ENCODE assay signal across 20 cellular contexts in the genomic region with DNA sequence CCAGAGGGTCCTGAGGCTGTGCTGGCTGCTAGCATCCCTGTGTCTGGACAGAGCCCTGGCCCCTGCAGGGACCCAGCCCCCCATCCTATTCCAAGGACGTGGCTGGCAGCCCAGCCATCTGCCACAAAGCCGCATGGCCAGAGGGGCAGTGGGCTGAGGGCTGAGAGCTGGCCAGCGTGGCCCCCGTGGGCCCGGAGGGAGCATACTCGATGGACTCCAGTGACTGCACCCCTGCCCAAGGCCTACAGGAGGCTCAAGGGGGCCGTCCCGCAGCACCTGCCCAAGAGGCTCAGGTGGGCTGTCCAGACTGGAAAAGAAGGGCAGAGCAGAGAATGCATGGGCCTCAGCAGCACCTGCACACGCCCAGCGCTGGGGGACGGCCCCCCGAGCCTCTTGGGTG. TPM values are rescaled to one million over a fixed set of nuclear protein-coding genes. Genes with fewer than 3 reads are reported as not detected.
A peak's percentile ranks its signal among the peaks of the same experiment; 100 is the strongest.
DNase-seq lines count a peak whose midpoint lies in the region; ATAC-seq and TF ChIP-seq lines count a peak whose summit lies in the region.
"Had no signal": no experiment of that assay in that cellular context is flagged by ENCODE, and none has a peak within 500 bp of the region (broad histone marks: within the 10 kb centered on the region; RNA-seq: fewer than 3 reads in every experiment).

No MANE protein-coding gene starts in this region.

- H3K9ac ChIP-seq in BLaER1: no peak overlapping the region

- peaks cover 14% of the 10 kb centered on the region for H3K9me3 Mint-ChIP-seq in glutamatergic neuron (ENCODE audit: unreplicated experiment)
- H3K9me3 Mint-ChIP-seq in stimulated activated naive B cell treated with anti-CD40 and anti-IgM and Interleukin-4, amounts not matched to agents 10 μg/mL and 1 μg/mL and 100 μg/mL, for 72 hours: no peaks in the 10 kb centered on the region
- H3K9me3 Mint-ChIP-seq: CD4-positive, alpha-beta T cell; H9 had no signal

- peaks cover 92% of the 10 kb centered on the region for H4K20me1 ChIP-seq in BLaER1

- H3K27me3 ChIP-seq in BLaER1: no peaks in the 10 kb centered on the region
- no peaks in the 10 kb centered on the region for H3K27me3 ChIP-seq in H7 (ENCODE audit: control insufficient read depth, insufficient read depth, low read length)
- H3K27me3 ChIP-seq in WERI-Rb-1 (ENCODE audit: insufficient read depth, low read depth, severe bottlenecking): no peaks in the 10 kb centered on the region
- H3K27me3 ChIP-seq: BE2C had no signal

- H3K4me3 ChIP-seq in BLaER1 (no peak overlapping the region), H7 (ENCODE audit: insufficient read depth, low read depth, low read length) (no peak overlapping the region), WERI-Rb-1 (ENCODE audit: low read depth, low read length) (no peak overlapping the region), mucosa of descending colon (no peak overlapping the region)

- TF ChIP-seq CTCF in WERI-Rb-1 (IDR thresholded peaks at IDR 0.05; ENCODE audit: low read depth, low read length) (no peak), glutamatergic neuron (IDR thresholded peaks at IDR 0.05; ENCODE audit: partially characterized antibody, unreplicated experiment) (no peak), mucosa of descending colon (IDR thresholded peaks at IDR 0.05) (no peak)

- H3K36me3 ChIP-seq in BLaER1: no peaks in the 10 kb centered on the region
- no peaks in the 10 kb centered on the region for H3K36me3 ChIP-seq in H7 (replicated peaks; ENCODE audit: control insufficient read depth, insufficient read depth, low read length)
- no peaks in the 10 kb centered on the region for H3K36me3 ChIP-seq in WERI-Rb-1
- no peaks in the 10 kb centered on the region for H3K36me3 ChIP-seq in mucosa of descending colon (ENCODE audit: low read depth)
- H3K36me3 ChIP-seq: BE2C had no signal

- peaks cover 18% of the 10 kb centered on the region for H3K27me3 Mint-ChIP-seq in glutamatergic neuron (ENCODE audit: unreplicated experiment)
- H3K27me3 Mint-ChIP-seq in stimulated activated naive B cell treated with anti-CD40 and anti-IgM and Interleukin-4, amounts not matched to agents 10 μg/mL and 1 μg/mL and 100 μg/mL, for 72 hours: peaks cover 0 to 8% of the 10 kb centered on the region in 2 donors
- H3K27me3 Mint-ChIP-seq: CD4-positive, alpha-beta T cell had no signal

- H3K4me1 ChIP-seq in BLaER1: peaks cover 86% of the 10 kb centered on the region
- H3K4me1 ChIP-seq in mucosa of descending colon (ENCODE audit: low read depth): peaks cover 7% of the 10 kb centered on the region

- H3K4me1 Mint-ChIP-seq in glutamatergic neuron (ENCODE audit: low read depth, unreplicated experiment): peaks cover 22% of the 10 kb centered on the region
- H3K4me1 Mint-ChIP-seq in stimulated activated naive B cell treated with anti-CD40 and anti-IgM and Interleukin-4, amounts not matched to agents 10 μg/mL and 1 μg/mL and 100 μg/mL, for 72 hours: peaks cover 0 to 7% of the 10 kb centered on the region in 2 donors

- H3K27ac ChIP-seq in BLaER1 (no peak overlapping the region), WERI-Rb-1 (peak overlapping the region; percentile 10)
- H3K27ac ChIP-seq: C4-2B, HL-60 had no signal

- DNase-seq in H7 (peak; percentile 74), WERI-Rb-1 (no peak), glutamatergic neuron (no peak), GF-D8 (lab: John Stamatoyannopoulos, UW) (no peak), mucosa of descending colon (no peak), cortex of kidney (lab: John Stamatoyannopoulos, UW) (no peak)
- DNase-seq in stimulated activated naive B cell treated with anti-CD40 and anti-IgM and Interleukin-4, amounts not matched to agents 10 μg/mL and 1 μg/mL and 100 μg/mL, for 72 hours: no peak
- DNase-seq: ACHN; BE2C; Caco-2; CD4-positive, alpha-beta T cell; GDM1; GOT3; H9; IMR-90; KBM-7 had no signal

- no peak overlapping the region for H3K4me3 Mint-ChIP-seq in glutamatergic neuron (ENCODE audit: unreplicated experiment)
- H3K4me3 Mint-ChIP-seq in stimulated activated naive B cell treated with anti-CD40 and anti-IgM and Interleukin-4, amounts not matched to agents 10 μg/mL and 1 μg/mL and 100 μg/mL, for 72 hours: no peak overlapping the region
- H3K4me3 Mint-ChIP-seq: CD4-positive, alpha-beta T cell; H9 had no signal

- no peak for ATAC-seq in mucosa of descending colon
- no peak for ATAC-seq in stimulated activated naive B cell treated with anti-CD40 and anti-IgM and Interleukin-4, amounts not matched to agents 10 μg/mL and 1 μg/mL and 100 μg/mL, for 72 hours (replicated peaks)

- H3K4me2 ChIP-seq in BLaER1: peak overlapping the region; percentile 65; the same call in 1 of the 2 replicates

- intact Hi-C loops in mucosa of descending colon (cut with DNase I, micrococcal nuclease): no loop called here

- H3K9me3 ChIP-seq in BLaER1 (no peaks in the 10 kb centered on the region), WERI-Rb-1 (ENCODE audit: severe bottlenecking) (no peaks in the 10 kb centered on the region), mucosa of descending colon (no peaks in the 10 kb centered on the region)
- H3K9me3 ChIP-seq: BE2C, Caco-2 had no signal

- peak overlapping the region; percentile 98 for H3K27ac Mint-ChIP-seq in glutamatergic neuron (ENCODE audit: unreplicated experiment)
- no peak overlapping the region for H3K27ac Mint-ChIP-seq in stimulated activated naive B cell treated with anti-CD40 and anti-IgM and Interleukin-4, amounts not matched to agents 10 μg/mL and 1 μg/mL and 100 μg/mL, for 72 hours
- H3K27ac Mint-ChIP-seq: CD4-positive, alpha-beta T cell; H9 had no signal

- H3K36me3 Mint-ChIP-seq in glutamatergic neuron (ENCODE audit: unreplicated experiment): no peaks in the 10 kb centered on the region
- no peaks in the 10 kb centered on the region for H3K36me3 Mint-ChIP-seq in stimulated activated naive B cell treated with anti-CD40 and anti-IgM and Interleukin-4, amounts not matched to agents 10 μg/mL and 1 μg/mL and 100 μg/mL, for 72 hours

RNA-seq across cellular contexts. Expression of a gene that starts 13.1 kb away (rescaled TPM):
- total RNA-seq in H7 (2014; rRNA removed; shearing (Covaris generic)): 101 and 117 TPM in 2 replicates
- total RNA-seq in glutamatergic neuron (ENCODE audit: unreplicated experiment) (82.5 TPM), mucosa of descending colon (10 to 100 TPM in 2 of 3 donors, 1 to 10 TPM in 1; 9.2 to 42.4 (median 24.7) TPM)

RNA-seq across cellular contexts. Expression of a gene that starts 13.5 kb away (rescaled TPM):
- total RNA-seq in H7 (2014; rRNA removed; shearing (Covaris generic)): 96.1 and 135 TPM in 2 replicates
- 106 TPM for total RNA-seq in glutamatergic neuron (ENCODE audit: unreplicated experiment)
- 10 to 100 TPM; 67.1 to 86.8 (median 82.1) TPM for total RNA-seq in mucosa of descending colon

RNA-seq across cellular contexts. Expression of a gene that starts 23.0 kb away (rescaled TPM):
- 175 and 190 TPM in 2 replicates for total RNA-seq in H7 (2014; rRNA removed; shearing (Covaris generic))
- total RNA-seq in glutamatergic neuron (ENCODE audit: unreplicated experiment) (346 TPM), mucosa of descending colon (100 to 1,000 TPM; 364 to 415 (median 378) TPM)

RNA-seq across cellular contexts. Expression of a gene that starts 28.1 kb away (rescaled TPM):
- 20.2 and 35.8 TPM in 2 replicates for total RNA-seq in H7 (2014; rRNA removed; shearing (Covaris generic))
- total RNA-seq in glutamatergic neuron (ENCODE audit: unreplicated experiment) (19.7 TPM), mucosa of descending colon (100 to 1,000 TPM in 2 of 3 donors, 10 to 100 TPM in 1; 43.5 to 137 (median 129) TPM)
- total RNA-seq: HT1080 had no signal

RNA-seq across cellular contexts. Expression of a gene that starts 37.1 kb away (rescaled TPM):
- 15.7 and 28.7 TPM in 2 replicates for total RNA-seq in H7 (2014; rRNA removed; shearing (Covaris generic))
- 32.3 TPM for total RNA-seq in glutamatergic neuron (ENCODE audit: unreplicated experiment)
- 100 to 1,000 TPM; 138 to 253 (median 167) TPM for total RNA-seq in mucosa of descending colon
